In genomic region chr2:39403311-39403710, GRCh38 we compare ENCODE assay signal across 14 cellular contexts. TPM values are rescaled to one million over a fixed set of nuclear protein-coding genes. Genes with fewer than 3 reads are reported as not detected.
DNase-seq lines count a peak whose midpoint lies in the region; ATAC-seq and TF ChIP-seq lines count a peak whose summit lies in the region.
"Had no signal": no experiment of that assay in that cellular context is flagged by ENCODE, and none has a peak within 500 bp of the region (broad histone marks: within the 10 kb centered on the region; RNA-seq: fewer than 3 reads in every experiment).

No MANE protein-coding gene starts in this region.

- intact Hi-C loops in CD4-positive, alpha-beta memory T cell (cut with micrococcal nuclease), result no loop called here

- H3K4me3 Mint-ChIP-seq in chondrocyte (ENCODE audit: unreplicated experiment), result no peak overlapping the region
- no peak overlapping the region for H3K4me3 Mint-ChIP-seq in nephron progenitor cell
- H3K4me3 Mint-ChIP-seq in CD4-positive, alpha-beta memory T cell, result no peak overlapping the region

- H3K36me3 ChIP-seq in CD4-positive, alpha-beta memory T cell (ENCODE audit: insufficient read depth, low read length), result no peaks in the 10 kb centered on the region
- H3K36me3 ChIP-seq: neutrophil, Peyer's patch had no signal

- H3K4me1 ChIP-seq in CD4-positive, alpha-beta memory T cell (ENCODE audit: insufficient read depth, low read length), result peaks cover 35% of the 10 kb centered on the region

- no peaks in the 10 kb centered on the region for H3K9me3 Mint-ChIP-seq in chondrocyte (ENCODE audit: low read depth)
- no peaks in the 10 kb centered on the region for H3K9me3 Mint-ChIP-seq in nephron progenitor cell
- no peaks in the 10 kb centered on the region for H3K9me3 Mint-ChIP-seq in CD4-positive, alpha-beta memory T cell

- no peak overlapping the region for H3K27ac ChIP-seq in CD4-positive, alpha-beta memory T cell (ENCODE audit: low read depth, low read length)
- H3K27ac ChIP-seq: neutrophil, Peyer's patch had no signal

- CTCF ChIA-PET in CD4-positive, alpha-beta memory T cell (lab: Charles Lee; ENCODE audit: partially characterized antibody), result interaction anchor here (1.1 kb wide), 1 partner anchor 13 kb away, joined by 3 read pairs; no protein-coding TSS in a partner anchor

- H3K27ac Mint-ChIP-seq in chondrocyte (ENCODE audit: unreplicated experiment) (peak overlapping the region; percentile 46), nephron progenitor cell (peak overlapping the region; percentile 44)
- H3K27ac Mint-ChIP-seq in CD4-positive, alpha-beta memory T cell, result peak overlapping the region in 2 of 7 donors; percentile 14 to 23

- no peaks in the 10 kb centered on the region for H3K36me3 Mint-ChIP-seq in chondrocyte (ENCODE audit: low read depth)
- H3K36me3 Mint-ChIP-seq in nephron progenitor cell (ENCODE audit: low read depth), result peaks cover 13% of the 10 kb centered on the region
- H3K36me3 Mint-ChIP-seq in CD4-positive, alpha-beta memory T cell, result peaks cover 0 to 3% of the 10 kb centered on the region in 2 donors

- ATAC-seq in GM18858 (IDR thresholded peaks at IDR 0.05; ENCODE audit: unreplicated experiment) (peak; percentile 59), HG02884 (IDR thresholded peaks at IDR 0.05; ENCODE audit: unreplicated experiment) (peak; percentile 67), GM19397 (IDR thresholded peaks at IDR 0.05; ENCODE audit: unreplicated experiment) (no peak)
- ATAC-seq: GM12878 had no signal

- H3K27me3 Mint-ChIP-seq in chondrocyte (ENCODE audit: low read depth) (no peaks in the 10 kb centered on the region), nephron progenitor cell (ENCODE audit: low read depth, poor library complexity) (no peaks in the 10 kb centered on the region)
- no peaks in the 10 kb centered on the region for H3K27me3 Mint-ChIP-seq in CD4-positive, alpha-beta memory T cell

- H3K9me3 ChIP-seq in CD4-positive, alpha-beta memory T cell (ENCODE audit: control insufficient read depth in 1 of 2, low read length in 2 of 2), result no peaks in the 10 kb centered on the region
- H3K9me3 ChIP-seq: neutrophil, Peyer's patch had no signal

- H3K27me3 ChIP-seq in CD4-positive, alpha-beta memory T cell (ENCODE audit: insufficient read depth, low read length), result no peaks in the 10 kb centered on the region
- H3K27me3 ChIP-seq: neutrophil, Peyer's patch had no signal

- H3K4me3 ChIP-seq in CD4-positive, alpha-beta memory T cell (ENCODE audit: low read length in 2 of 2), result no peak overlapping the region
- H3K4me3 ChIP-seq: GM12878, Peyer's patch had no signal

- TF ChIP-seq CTCF in chondrocyte (IDR thresholded peaks at IDR 0.05), result no peak
- TF ChIP-seq CTCF in nephron progenitor cell (IDR thresholded peaks at IDR 0.05), result no peak

- no peak for DNase-seq in chondrocyte (ENCODE audit: low spot score)
- no peak for DNase-seq in nephron progenitor cell
- DNase-seq in CD4-positive, alpha-beta memory T cell, result no peak
- no peak for DNase-seq in activated effector memory CD4-positive, alpha-beta T cell treated with Interleukin-2 at 50 U/mL for 16 hours
- DNase-seq in AG08395 (ENCODE audit: low spot score), result no peak
- DNase-seq: Calu3, cerebellar nuclear complex, NCI-H2081, Peyer's patch had no signal

- H3K4me1 Mint-ChIP-seq in chondrocyte (ENCODE audit: low read depth) (peaks cover 66% of the 10 kb centered on the region), nephron progenitor cell (peaks cover 59% of the 10 kb centered on the region)
- peaks cover 47 to 84% (median 65%) of the 10 kb centered on the region in 4 donors for H3K4me1 Mint-ChIP-seq in CD4-positive, alpha-beta memory T cell

- POLR2A ChIA-PET in CD4-positive, alpha-beta memory T cell (lab: Charles Lee; ENCODE audit: partially characterized antibody), result no interaction called here

RNA-seq across cellular contexts. Expression of gene MAP4K3, which starts 33.8 kb away (rescaled TPM):
- total RNA-seq in chondrocyte, result 30.9 to 42.9 TPM (median 35.3 TPM) in 3 replicates
- total RNA-seq in CD4-positive, alpha-beta memory T cell, result 10 to 100 TPM; 16.1 to 18.1 TPM
- polyA plus RNA-seq in CD4-positive, alpha-beta memory T cell, result 1 to 10 TPM; 1.7 to 2.6 TPM
